ENCODE assay signal across 8 cellular contexts in genomic region chr16:67158637-67159600, GRCh38. TPM values are rescaled to one million over a fixed set of nuclear protein-coding genes. Genes with fewer than 3 reads are reported as not detected.
DNase-seq lines count a peak whose midpoint lies in the region; ATAC-seq and TF ChIP-seq lines count a peak whose summit lies in the region.

No MANE protein-coding gene starts in this region.

- peaks cover 5 to 11% of the 10 kb centered on the region in 2 donors for H3K4me1 ChIP-seq in breast epithelium
- peaks cover 53% of the 10 kb centered on the region for H3K4me1 ChIP-seq in lower lobe of right lung

- H3K27me3 Mint-ChIP-seq in T-helper 2 cell treated with Interferon-gamma antibody and Interleukin-4, amounts not matched to agents 5 μg/mL and 100 μg/mL, for 36 hours (ENCODE audit: low read depth), result peaks cover 2% of the 10 kb centered on the region

- H3K4me1 Mint-ChIP-seq in T-helper 2 cell treated with Interferon-gamma antibody and Interleukin-4, amounts not matched to agents 5 μg/mL and 100 μg/mL, for 36 hours (ENCODE audit: low read depth), result peaks cover 44% of the 10 kb centered on the region

- H3K27me3 ChIP-seq in breast epithelium (no peaks in the 10 kb centered on the region), lower lobe of right lung (ENCODE audit: low read depth) (peaks cover 14% of the 10 kb centered on the region)

- H3K4me3 ChIP-seq in breast epithelium (peak overlapping the region; percentile 80 to 96 (median 93)), lower lobe of right lung (peak overlapping the region; percentile 94)

- no peaks in the 10 kb centered on the region for H3K9me3 Mint-ChIP-seq in T-helper 2 cell treated with Interferon-gamma antibody and Interleukin-4, amounts not matched to agents 5 μg/mL and 100 μg/mL, for 36 hours

- H3K36me3 ChIP-seq in breast epithelium, result no peaks in the 10 kb centered on the region
- H3K36me3 ChIP-seq in lower lobe of right lung, result peaks cover 3% of the 10 kb centered on the region

- intact Hi-C loops in breast epithelium (cut with DNase I; ENCODE audit: low total_unique reads), result no loop called here
- intact Hi-C loops in lower lobe of right lung (cut with DNase I), result loop anchor here (10.0 kb wide), 1 partner anchor 184 kb away; no protein-coding TSS in a partner anchor

- TF ChIP-seq POLR2A in breast epithelium (IDR thresholded peaks at IDR 0.05), result no peak

- TF ChIP-seq CTCF in breast epithelium (IDR thresholded peaks at IDR 0.05) (no peak), lower lobe of right lung (IDR thresholded peaks at IDR 0.05) (no peak)

- H3K9me3 ChIP-seq in breast epithelium (no peaks in the 10 kb centered on the region), lower lobe of right lung (no peaks in the 10 kb centered on the region)

- DNase-seq in ACHN (peak; percentile 69), breast epithelium (ENCODE audit: low spot score in 2 of 2) (no peak), lower lobe of right lung (peak; percentile 79), A172 (ENCODE audit: low spot score) (no peak)
- peak; percentile 87 for DNase-seq in T-helper 2 cell treated with Interferon-gamma antibody and Interleukin-4, amounts not matched to agents 5 μg/mL and 100 μg/mL, for 36 hours (ENCODE audit: low spot score)
- DNase-seq in stimulated activated CD8-positive, alpha-beta memory T cell treated with anti-CD3 and anti-CD28 coated beads, Interleukin-4, amount 100 ng/mL, for 4 hours (ENCODE audit: low read depth in 2 of 2, low spot score in 1 of 2), result peak; percentile 57 to 58

- ATAC-seq in GM19025 (IDR thresholded peaks at IDR 0.05; ENCODE audit: low read depth, unreplicated experiment), result peak; percentile 40
- peak; percentile 44 for ATAC-seq in HG03196 (IDR thresholded peaks at IDR 0.05; ENCODE audit: unreplicated experiment)
- peak; percentile 26 to 31 for ATAC-seq in lower lobe of right lung

- peaks cover 30% of the 10 kb centered on the region for H3K36me3 Mint-ChIP-seq in T-helper 2 cell treated with Interferon-gamma antibody and Interleukin-4, amounts not matched to agents 5 μg/mL and 100 μg/mL, for 36 hours (ENCODE audit: low read depth)

- H3K4me3 Mint-ChIP-seq in T-helper 2 cell treated with Interferon-gamma antibody and Interleukin-4, amounts not matched to agents 5 μg/mL and 100 μg/mL, for 36 hours, result peak overlapping the region; percentile 86

- H3K27ac ChIP-seq in breast epithelium (peak overlapping the region; percentile 81 to 86), lower lobe of right lung (peak overlapping the region; percentile 87)

- peak overlapping the region; percentile 95 for H3K27ac Mint-ChIP-seq in T-helper 2 cell treated with Interferon-gamma antibody and Interleukin-4, amounts not matched to agents 5 μg/mL and 100 μg/mL, for 36 hours

- in situ Hi-C loops in ACHN (cut with HindIII; ENCODE audit: low pct_ligation_motif_present, low pct_unique_long_range_greater_than_20kb, low sequenced_read_pairs), result no loop called here

RNA-seq across cellular contexts. Expression of gene TRADD, which starts 0.8 kb away (rescaled TPM):
- total RNA-seq in breast epithelium (10 to 100 TPM; 35.1 to 42.6 (median 36.4) TPM), lower lobe of right lung (28.4 TPM)
- 28.9 and 36.1 TPM in 2 replicates for total RNA-seq in A172 (2014; rRNA removed; shearing (Covaris generic))

RNA-seq across cellular contexts. Expression of gene FBXL8, which starts 0.8 kb away (rescaled TPM):
- 10 to 100 TPM; 19.5 to 60.0 (median 40.1) TPM for total RNA-seq in breast epithelium
- total RNA-seq in lower lobe of right lung, result 32.9 TPM
- 7.3 and 9.0 TPM in 2 replicates for total RNA-seq in A172 (2014; rRNA removed; shearing (Covaris generic))

RNA-seq across cellular contexts. Expression of gene HSF4, which starts 5.6 kb away (rescaled TPM):
- total RNA-seq in breast epithelium, result 100 to 1,000 TPM in 1 of 3 donors, 10 to 100 TPM in 2; 46.9 to 113 (median 62.5) TPM
- 76.3 TPM for total RNA-seq in lower lobe of right lung
- 5.8 and 10.9 TPM in 2 replicates for total RNA-seq in A172 (2014; rRNA removed; shearing (Covaris generic))

RNA-seq across cellular contexts. Expression of gene B3GNT9, which starts 8.1 kb away (rescaled TPM):
- 10 to 100 TPM in 2 of 3 donors, 1 to 10 TPM in 1; 7.8 to 13.3 (median 11.1) TPM for total RNA-seq in breast epithelium
- 13.5 TPM for total RNA-seq in lower lobe of right lung
- 63.0 and 65.1 TPM in 2 replicates for total RNA-seq in A172 (2014; rRNA removed; shearing (Covaris generic))

RNA-seq across cellular contexts. Expression of gene NOL3, which starts 11.4 kb away (rescaled TPM):
- total RNA-seq in breast epithelium (10 to 100 TPM; 39.7 to 87.7 (median 45.9) TPM), lower lobe of right lung (55.6 TPM)
- 11.2 and 19.6 TPM in 2 replicates for total RNA-seq in A172 (2014; rRNA removed; shearing (Covaris generic))

Comparison
In these comparisons a context has a peak if more than half of its experiments do, and no peak if none do; other contexts are left out.
1. DNase-seq: peak in ACHN (single experiment), T-helper 2 cell treated with Interferon-gamma antibody and Interleukin-4, amounts not matched to agents 5 μg/mL and 100 μg/mL, for 36 hours (single experiment), lower lobe of right lung (single experiment) and stimulated activated CD8-positive, alpha-beta memory T cell treated with anti-CD3 and anti-CD28 coated beads, Interleukin-4, amount 100 ng/mL, for 4 hours (2 of 2); none in breast epithelium (0 of 2) and A172 (single experiment).
2. Peak in every context shown above with its lines, with median percentiles within 50 percentile points of each other: ATAC-seq.